In the genomic region with DNA sequence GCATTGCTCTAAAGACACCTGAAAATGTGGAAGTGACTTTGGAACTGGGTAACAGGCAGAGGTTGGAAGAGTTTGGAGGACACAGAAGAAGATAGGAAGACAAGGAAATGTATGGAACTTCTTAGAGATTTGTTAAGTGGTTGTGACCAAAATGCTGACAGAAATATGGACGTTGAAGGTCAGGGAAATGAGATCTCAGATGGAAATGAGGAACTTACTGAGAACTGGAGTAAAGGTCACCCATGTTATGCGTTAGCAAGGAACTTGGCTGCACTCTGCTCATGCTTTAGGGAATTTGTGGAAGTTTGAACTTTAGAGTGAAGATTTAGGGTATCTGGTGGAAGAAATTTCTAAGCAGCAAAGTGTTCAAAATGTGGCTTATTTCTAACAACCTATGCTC, we compare ENCODE assay signal across 1 cellular context.
TF ChIP-seq lines count a peak whose summit lies in the region.

No MANE protein-coding gene starts in this region.

TF ChIP-seq in WTC11, 78 proteins besides CTCF, POLR2A, EP300 and RAD21 (continued from another document):
- TF ChIP-seq, protein P1, sequence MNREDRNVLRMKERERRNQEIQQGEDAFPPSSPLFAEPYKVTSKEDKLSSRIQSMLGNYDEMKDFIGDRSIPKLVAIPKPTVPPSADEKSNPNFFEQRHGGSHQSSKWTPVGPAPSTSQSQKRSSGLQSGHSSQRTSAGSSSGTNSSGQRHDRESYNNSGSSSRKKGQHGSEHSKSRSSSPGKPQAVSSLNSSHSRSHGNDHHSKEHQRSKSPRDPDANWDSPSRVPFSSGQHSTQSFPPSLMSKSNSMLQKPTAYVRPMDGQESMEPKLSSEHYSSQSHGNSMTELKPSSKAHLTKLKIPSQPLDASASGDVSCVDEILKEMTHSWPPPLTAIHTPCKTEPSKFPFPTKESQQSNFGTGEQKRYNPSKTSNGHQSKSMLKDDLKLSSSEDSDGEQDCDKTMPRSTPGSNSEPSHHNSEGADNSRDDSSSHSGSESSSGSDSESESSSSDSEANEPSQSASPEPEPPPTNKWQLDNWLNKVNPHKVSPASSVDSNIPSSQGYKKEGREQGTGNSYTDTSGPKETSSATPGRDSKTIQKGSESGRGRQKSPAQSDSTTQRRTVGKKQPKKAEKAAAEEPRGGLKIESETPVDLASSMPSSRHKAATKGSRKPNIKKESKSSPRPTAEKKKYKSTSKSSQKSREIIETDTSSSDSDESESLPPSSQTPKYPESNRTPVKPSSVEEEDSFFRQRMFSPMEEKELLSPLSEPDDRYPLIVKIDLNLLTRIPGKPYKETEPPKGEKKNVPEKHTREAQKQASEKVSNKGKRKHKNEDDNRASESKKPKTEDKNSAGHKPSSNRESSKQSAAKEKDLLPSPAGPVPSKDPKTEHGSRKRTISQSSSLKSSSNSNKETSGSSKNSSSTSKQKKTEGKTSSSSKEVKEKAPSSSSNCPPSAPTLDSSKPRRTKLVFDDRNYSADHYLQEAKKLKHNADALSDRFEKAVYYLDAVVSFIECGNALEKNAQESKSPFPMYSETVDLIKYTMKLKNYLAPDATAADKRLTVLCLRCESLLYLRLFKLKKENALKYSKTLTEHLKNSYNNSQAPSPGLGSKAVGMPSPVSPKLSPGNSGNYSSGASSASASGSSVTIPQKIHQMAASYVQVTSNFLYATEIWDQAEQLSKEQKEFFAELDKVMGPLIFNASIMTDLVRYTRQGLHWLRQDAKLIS (CRISPR knock-in tag; IDR thresholded peaks at IDR 0.05; ENCODE audit: borderline replicate concordance): no peak
- TF ChIP-seq TCF7 (CRISPR knock-in tag; IDR thresholded peaks at IDR 0.05; ENCODE audit: low read depth) (no peak), NFE2L1 (CRISPR knock-in tag; IDR thresholded peaks at IDR 0.05) (no peak), NR1H2 (CRISPR knock-in tag; IDR thresholded peaks at IDR 0.05) (no peak), ZBTB21 (CRISPR knock-in tag; IDR thresholded peaks at IDR 0.05; ENCODE audit: borderline replicate concordance) (no peak), MXD4 (CRISPR knock-in tag; IDR thresholded peaks at IDR 0.05; ENCODE audit: borderline replicate concordance) (no peak), JAZF1 (CRISPR knock-in tag; IDR thresholded peaks at IDR 0.05) (no peak), NR3C1 (CRISPR knock-in tag; conservative IDR thresholded peaks at IDR 0.05; ENCODE audit: low read depth) (no peak), ZNF219 (CRISPR knock-in tag; IDR thresholded peaks at IDR 0.05; ENCODE audit: borderline replicate concordance) (no peak)
- TF ChIP-seq, protein P2, sequence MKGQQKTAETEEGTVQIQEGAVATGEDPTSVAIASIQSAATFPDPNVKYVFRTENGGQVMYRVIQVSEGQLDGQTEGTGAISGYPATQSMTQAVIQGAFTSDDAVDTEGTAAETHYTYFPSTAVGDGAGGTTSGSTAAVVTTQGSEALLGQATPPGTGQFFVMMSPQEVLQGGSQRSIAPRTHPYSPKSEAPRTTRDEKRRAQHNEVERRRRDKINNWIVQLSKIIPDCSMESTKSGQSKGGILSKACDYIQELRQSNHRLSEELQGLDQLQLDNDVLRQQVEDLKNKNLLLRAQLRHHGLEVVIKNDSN (CRISPR knock-in tag; IDR thresholded peaks at IDR 0.05): no peak
- TF ChIP-seq, protein P3, sequence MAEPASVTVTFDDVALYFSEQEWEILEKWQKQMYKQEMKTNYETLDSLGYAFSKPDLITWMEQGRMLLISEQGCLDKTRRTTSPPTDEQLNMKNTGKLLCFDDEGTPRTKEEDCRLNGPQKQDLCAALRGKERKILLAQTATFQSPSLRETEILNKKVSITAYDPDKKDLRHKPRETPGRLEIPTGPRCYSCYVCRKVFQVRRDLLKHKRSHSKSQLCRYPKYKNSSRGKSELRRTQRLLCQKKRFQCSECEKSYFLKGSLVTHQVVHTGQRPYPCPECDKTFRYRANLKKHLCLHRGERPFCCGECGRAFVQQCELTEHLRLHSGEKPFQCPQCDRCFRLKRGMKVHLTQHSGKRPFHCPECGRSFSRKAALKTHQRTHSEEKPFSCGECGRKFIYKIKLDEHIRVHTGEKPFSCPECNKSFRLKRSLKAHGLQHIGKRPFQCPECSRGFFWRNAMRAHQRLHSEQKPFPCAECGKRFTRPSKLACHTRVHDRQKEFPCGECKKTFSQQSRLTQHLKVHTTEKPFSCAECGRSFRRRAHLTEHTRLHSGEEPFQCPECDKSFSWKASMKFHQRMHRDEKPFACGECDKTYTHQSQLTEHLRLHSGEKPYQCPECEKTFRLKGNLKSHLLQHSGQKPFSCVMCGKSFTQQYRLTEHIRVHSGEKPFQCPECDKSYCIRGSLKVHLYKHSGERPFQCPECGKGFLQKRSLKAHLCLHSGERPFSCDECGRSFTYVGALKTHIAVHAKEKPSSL (CRISPR knock-in tag; conservative IDR thresholded peaks at IDR 0.05): no peak
TF ChIP-seq in WTC11: peak in this region for 0.
